9 cellular contexts compared by ENCODE assay signal in genomic region chr12:110270125-110270962, GRCh38. TPM values are rescaled to one million over a fixed set of nuclear protein-coding genes. Genes with fewer than 3 reads are reported as not detected.
DNase-seq lines count a peak whose midpoint lies in the region; ATAC-seq, FAIRE-seq and TF ChIP-seq lines count a peak whose summit lies in the region.
"Had no signal": no experiment of that assay in that cellular context is flagged by ENCODE, and none has a peak within 500 bp of the region (broad histone marks: within the 10 kb centered on the region; RNA-seq: fewer than 3 reads in every experiment).

No MANE protein-coding gene starts in this region.

- DNase-seq in A549 (ENCODE audit: low read depth in 1 of 2, low spot score in 1 of 2) (peak; percentile 65 to 82), MG63 (peak; percentile 64), tibial artery (peak in 1 of 2 donors; percentile 60), NOMO-1 treated with dmso at 0.1 percent for 144 hours (lab: John Stamatoyannopoulos, UW; ENCODE audit: unreplicated experiment) (no peak), SIG-M5 (lab: John Stamatoyannopoulos, UW) (no peak)

- peak overlapping the region; percentile 31; the same call in 1 of the 3 replicates for H3K4me3 ChIP-seq in A549
- no peak overlapping the region for H3K4me3 ChIP-seq in MG63
- H3K4me3 ChIP-seq in iPS-18a (ENCODE audit: low read length) = no peak overlapping the region
- no peak overlapping the region for H3K4me3 ChIP-seq in tibial artery
- H3K4me3 ChIP-seq: BLaER1 had no signal

- peak overlapping the region; percentile 12 for H3K9ac ChIP-seq in iPS-18a (ENCODE audit: low read length)
- H3K9ac ChIP-seq: BLaER1 had no signal

- POLR2A ChIA-PET in A549 (lab: Yijun Ruan, JAX) = interaction anchor here (0.6 to 3.1 kb wide), 6 partner anchors 11 to 417 kb away, joined by 3 to 55 read pairs (median 4); partner anchors contain the start of gene ATP2A2

- intact Hi-C loops in tibial artery (cut with DNase I; ENCODE audit: low total_unique reads) = no loop called here

- TF ChIP-seq RAD21 in A549 (conservative IDR thresholded peaks at IDR 0.05 in 1 of 2, IDR thresholded peaks at IDR 0.05 in 1 of 2) = no peak

- H3K9me3 ChIP-seq in A549 (no peaks in the 10 kb centered on the region), MG63 (no peaks in the 10 kb centered on the region), iPS-18a (ENCODE audit: control insufficient read depth, low read depth, low read length) (no peaks in the 10 kb centered on the region), tibial artery (no peaks in the 10 kb centered on the region)
- H3K9me3 ChIP-seq: BLaER1 had no signal

- H3K4me1 ChIP-seq in A549 = peaks cover 80% of the 10 kb centered on the region
- H3K4me1 ChIP-seq in iPS-18a (ENCODE audit: control insufficient read depth, low read depth, low read length) = peaks cover 29% of the 10 kb centered on the region
- H3K4me1 ChIP-seq in tibial artery = peaks cover 11 to 58% (median 40%) of the 10 kb centered on the region in 4 donors
- H3K4me1 ChIP-seq: BLaER1 had no signal

- TF ChIP-seq CTCF in A549 (IDR thresholded peaks at IDR 0.05) = no peak
- TF ChIP-seq CTCF in VCaP (conservative IDR thresholded peaks at IDR 0.05) = no peak
- TF ChIP-seq CTCF in tibial artery (IDR thresholded peaks at IDR 0.05) = no peak

- FAIRE-seq in A549 (lab: Jason Lieb, UNC) = no peak

- H3K4me2 ChIP-seq in A549 = peak overlapping the region; percentile 95
- H3K4me2 ChIP-seq: BLaER1 had no signal

- no peaks in the 10 kb centered on the region for H3K36me3 ChIP-seq in MG63
- H3K36me3 ChIP-seq in iPS-18a (ENCODE audit: control insufficient read depth, low read depth, low read length) = no peaks in the 10 kb centered on the region
- no peaks in the 10 kb centered on the region for H3K36me3 ChIP-seq in tibial artery
- H3K36me3 ChIP-seq: BLaER1 had no signal

- 5% methylated on average over 5 of the region's 5 CpGs for WGBS in A549 (ENCODE audit: missing lambda C conversion rate)

- H3K27ac ChIP-seq in A549 (peak overlapping the region; percentile 97 to 99), VCaP (peak overlapping the region; percentile 76), iPS-18a (ENCODE audit: low read length) (peak overlapping the region; percentile 6), tibial artery (peak overlapping the region; percentile 75 to 76)
- H3K27ac ChIP-seq: BLaER1 had no signal

- H3K27me3 ChIP-seq in MG63 = no peaks in the 10 kb centered on the region
- no peaks in the 10 kb centered on the region for H3K27me3 ChIP-seq in iPS-18a (ENCODE audit: control insufficient read depth, insufficient read depth, low read length)
- no peaks in the 10 kb centered on the region for H3K27me3 ChIP-seq in tibial artery
- H3K27me3 ChIP-seq: BLaER1 had no signal

- no peak for TF ChIP-seq POLR2A in A549 (IDR thresholded peaks at IDR 0.05; ENCODE audit: low read length)

- TF ChIP-seq EP300 in A549 (IDR thresholded peaks at IDR 0.05) = no peak

- ATAC-seq in A549 (peak; percentile 66 to 72), GM21825 (IDR thresholded peaks at IDR 0.05; ENCODE audit: unreplicated experiment) (no peak)

- CTCF ChIA-PET in A549 (lab: Yijun Ruan, JAX) = interaction anchor here (0.6 to 2.8 kb wide), 11 partner anchors 8 to 169 kb away, joined by 3 to 15 read pairs (median 4); partner anchors contain the start of gene ATP2A2

TF ChIP-seq in A549, 52 proteins besides CTCF, POLR2A, EP300 and RAD21:
- TF ChIP-seq JUN (IDR thresholded peaks at IDR 0.05) (0 out of 5 replicates have a peak, but pooled peaks of 1 of the 2 experiments have one; percentile 20), HOXB5 (CRISPR knock-in tag; IDR thresholded peaks at IDR 0.05) (0 out of 2 replicates have a peak, but pooled peaks have one; percentile 12), BCL3 (IDR thresholded peaks at IDR 0.05) (no peak), HOXB13 (CRISPR knock-in tag; IDR thresholded peaks at IDR 0.05; ENCODE audit: low read depth) (peak; percentile 7; the same call in 1 of the 2 replicates), FOXS1 (CRISPR knock-in tag; IDR thresholded peaks at IDR 0.05) (no peak)
TF ChIP-seq in A549: peak in this region for 3.

RNA-seq across cellular contexts. Expression of gene ATP2A2, which starts 10.7 kb away (rescaled TPM):
- polyA plus RNA-seq in A549 (2011; rRNA removed) = 415 and 431 TPM in 2 replicates
- polyA plus RNA-seq in A549 (2012; cell fraction: cytosol; rRNA removed) = 264 and 317 TPM in 2 replicates
- 658 and 717 TPM in 2 replicates for polyA plus RNA-seq in A549 (2012; cell fraction: nucleus; rRNA removed)
- polyA plus RNA-seq in A549 (2017; fragmentation: RNase III; extraction: RNeasy Plus Mini Kit Qiagen cat#74134 plus additional on column Dnase treatment) = 328 to 356 TPM (median 342 TPM) in 3 replicates
- polyA minus RNA-seq in A549 (2011; rRNA and poly(A)+ RNA removed) = 375 and 407 TPM in 2 replicates
- 13.3 and 20.4 TPM in 2 replicates for total RNA-seq in MG63 (2014; rRNA removed; shearing (Covaris generic); ENCODE audit: low replicate concordance)

Comparison
In these comparisons a context has a peak if more than half of its experiments do, and no peak if none do; other contexts are left out.
1. DNase-seq: peak in A549 (2 of 2) and MG63 (single experiment); none in NOMO-1 treated with dmso at 0.1 percent for 144 hours (single experiment) and SIG-M5 (single experiment).
2. H3K27ac ChIP-seq: peak in every context shown above with its lines; median percentile 98 in A549; 76 in VCaP; 76 in tibial artery; 6 in iPS-18a.